ENCODE assay signal across 10 cellular contexts in genomic region chr17:61495161-61495857, GRCh38. TPM values are rescaled to one million over a fixed set of nuclear protein-coding genes. Genes with fewer than 3 reads are reported as not detected.
A peak's percentile ranks its signal among the peaks of the same experiment; 100 is the strongest.
DNase-seq lines count a peak whose midpoint lies in the region; ATAC-seq and TF ChIP-seq lines count a peak whose summit lies in the region.
"Had no signal": no experiment of that assay in that cellular context is flagged by ENCODE, and none has a peak within 500 bp of the region (broad histone marks: within the 10 kb centered on the region; RNA-seq: fewer than 3 reads in every experiment).

No MANE protein-coding gene starts in this region.

- peak overlapping the region in 6 of 8 donors; percentile 28 to 74 (median 56) for H3K4me3 Mint-ChIP-seq in naive B cell

- TF ChIP-seq POLR2A in adrenal gland (IDR thresholded peaks at IDR 0.05), result no peak

- H3K27me3 Mint-ChIP-seq in naive B cell, result peaks cover 13 to 36% (median 23%) of the 10 kb centered on the region in 3 donors

- 67 to 85% (median 77%) methylated on average over 23 of the region's 23 CpGs for WGBS in adrenal gland, 4 donors

- H3K9me3 Mint-ChIP-seq in naive B cell, result no peaks in the 10 kb centered on the region

- H3K27ac Mint-ChIP-seq in naive B cell, result no peak overlapping the region

- DNase-seq in G401 (ENCODE audit: low spot score) (peak; percentile 32), LHCN-M2 (ENCODE audit: low read depth) (peak; percentile 95), adrenal gland (peak in 6 of 7 donors; percentile 77 to 89 (median 82)), naive B cell (no peak), occipital lobe (lab: John Stamatoyannopoulos, UW) (no peak), OCI-M2 (lab: John Stamatoyannopoulos, UW; ENCODE audit: unreplicated experiment) (no peak), NCI-H69 (lab: John Stamatoyannopoulos, UW) (no peak), Right ventricle myocardium inferior (ENCODE audit: missing footprints) (no peak)
- DNase-seq: activated naive CD4-positive, alpha-beta T cell had no signal

- intact Hi-C loops in adrenal gland (cut with DNase I) (no loop called here), Right ventricle myocardium inferior (cut with DNase I) (no loop called here)

- peaks cover 0 to 9% of the 10 kb centered on the region in 2 donors for H3K4me1 ChIP-seq in adrenal gland (replicated peaks in 1 of 2)
- H3K4me1 ChIP-seq: parathyroid adenoma had no signal

- H3K27ac ChIP-seq in adrenal gland, result peak overlapping the region in 2 of 5 donors; percentile 69 to 79
- H3K27ac ChIP-seq: parathyroid adenoma had no signal

- H3K27me3 ChIP-seq in adrenal gland, result no peaks in the 10 kb centered on the region

- H3K4me3 ChIP-seq in adrenal gland, result no peak overlapping the region

- H3K4me1 Mint-ChIP-seq in naive B cell, result peaks cover 0 to 2% (median 0%) of the 10 kb centered on the region in 3 donors

- no peaks in the 10 kb centered on the region for H3K9me3 ChIP-seq in adrenal gland (replicated peaks in 1 of 3)

- in situ Hi-C loops in G401 (cut with HindIII; ENCODE audit: low sequenced_read_pairs), result no loop called here

- no peaks in the 10 kb centered on the region for H3K36me3 Mint-ChIP-seq in naive B cell

- H3K36me3 ChIP-seq in adrenal gland (replicated peaks in 1 of 2), result no peaks in the 10 kb centered on the region

- TF ChIP-seq CTCF in adrenal gland (IDR thresholded peaks at IDR 0.05), result no peak

- ATAC-seq in naive B cell (ENCODE audit: low read depth in 2 of 2) (no peak), Right ventricle myocardium inferior (no peak)

RNA-seq across cellular contexts. Expression of gene TBX4, which starts 43.1 kb away (rescaled TPM):
- total RNA-seq in G401 (2014; rRNA removed; shearing (Covaris generic)), result 0.64 and 1.2 TPM in 2 replicates
- not detected in 2 replicates for total RNA-seq in LHCN-M2 (2014; rRNA removed)
- 0.04 TPM for polyA plus RNA-seq in LHCN-M2 (2012)
- under 1 TPM in 3 of 8 donors, not detected in 5; 0.14 to 0.54 (median 0.29) TPM for total RNA-seq in adrenal gland
- polyA plus RNA-seq in adrenal gland, result under 1 TPM in 1 of 3 donors, not detected in 2; 0.03 TPM
- not detected for polyA plus RNA-seq in naive B cell (ENCODE audit: low read depth in 6 of 6)
- total RNA-seq in occipital lobe, result not detected
- not detected for total RNA-seq in Right ventricle myocardium inferior

Comparison
In these comparisons a context has a peak if more than half of its experiments do, and no peak if none do; other contexts are left out.
1. DNase-seq: peak in G401 (single experiment), LHCN-M2 (single experiment) and adrenal gland (6 of 7); none in naive B cell (single experiment), occipital lobe (single experiment), OCI-M2 (single experiment), NCI-H69 (single experiment) and Right ventricle myocardium inferior (single experiment).